Comparison of ENCODE assay signal across 9 cellular contexts in the genomic region with DNA sequence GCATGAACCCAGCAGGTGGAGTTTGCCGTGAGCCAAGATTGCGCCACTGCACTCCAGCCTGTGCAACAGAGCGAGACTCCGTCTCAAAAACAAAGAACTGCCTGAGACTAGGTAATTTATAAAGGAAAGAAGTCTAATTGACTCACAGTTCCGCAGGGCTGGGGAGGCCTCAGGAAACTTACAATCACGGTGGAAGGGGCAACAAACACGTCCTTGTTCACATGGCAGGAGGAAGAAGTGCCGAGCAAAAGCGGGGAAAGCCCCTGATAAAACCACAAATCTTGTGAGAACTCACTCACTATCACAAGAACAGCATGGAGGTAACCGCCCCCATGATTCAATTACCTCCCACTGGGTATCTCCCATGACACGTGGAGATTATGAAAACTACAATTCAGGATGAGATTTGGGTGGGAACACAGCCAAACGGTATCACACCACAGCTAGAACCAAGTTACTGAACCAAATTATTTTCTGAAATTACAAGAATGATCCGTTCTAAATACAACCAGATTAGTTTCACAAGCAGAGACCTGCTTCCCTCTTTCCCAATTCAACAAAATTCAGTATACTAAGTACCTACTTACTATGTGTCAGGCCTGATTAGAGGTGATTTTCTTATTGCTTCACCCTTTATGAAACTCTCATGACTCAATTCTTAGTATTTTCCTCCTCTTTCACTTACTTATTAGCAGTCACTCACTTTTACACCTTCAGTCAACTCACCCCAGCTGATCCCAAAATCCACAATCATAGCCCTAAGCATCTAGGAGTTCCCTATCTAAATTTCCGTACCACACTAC. TPM values are rescaled to one million over a fixed set of nuclear protein-coding genes. Genes with fewer than 3 reads are reported as not detected.
A peak's percentile ranks its signal among the peaks of the same experiment; 100 is the strongest.
DNase-seq lines count a peak whose midpoint lies in the region; ATAC-seq and TF ChIP-seq lines count a peak whose summit lies in the region.
"Had no signal": no experiment of that assay in that cellular context is flagged by ENCODE, and none has a peak within 500 bp of the region (broad histone marks: within the 10 kb centered on the region; RNA-seq: fewer than 3 reads in every experiment).

No MANE protein-coding gene starts in this region.

- no peak for TF ChIP-seq CTCF in epithelial cell of esophagus (IDR thresholded peaks at IDR 0.05; ENCODE audit: insufficient read depth, low read depth, low read length, missing control alignments)

- H3K27me3 Mint-ChIP-seq in activated CD4-positive, alpha-beta T cell treated with anti-CD3 and anti-CD28 coated beads, Interleukin-2, amount 10 ng/mL, durations not matched to agents 24 days and 14 days = no peaks in the 10 kb centered on the region

- H3K4me3 Mint-ChIP-seq in activated CD4-positive, alpha-beta T cell treated with anti-CD3 and anti-CD28 coated beads, Interleukin-2, amount 10 ng/mL, durations not matched to agents 24 days and 14 days = peak overlapping the region; percentile 4

- H3K9me3 Mint-ChIP-seq in activated CD4-positive, alpha-beta T cell treated with anti-CD3 and anti-CD28 coated beads, Interleukin-2, amount 10 ng/mL, durations not matched to agents 24 days and 14 days = peaks cover 4% of the 10 kb centered on the region

- DNase-seq in activated CD4-positive, alpha-beta T cell treated with anti-CD3 and anti-CD28 coated beads, Interleukin-2, amount 10 ng/mL, durations not matched to agents 24 days and 14 days = peak; percentile 72
- DNase-seq in epithelial cell of esophagus (ENCODE audit: low read depth) (peak; percentile 93), Kasumi-1 (lab: John Stamatoyannopoulos, UW) (no peak), NCI-H1092 (lab: John Stamatoyannopoulos, UW) (no peak), NCI-H510A (lab: John Stamatoyannopoulos, UW) (no peak), retina (no peak)
- peak; percentile 38 to 62 for DNase-seq in stimulated activated CD8-positive, alpha-beta memory T cell treated with anti-CD3 and anti-CD28 coated beads, Interleukin-15, amount 100 ng/mL, for 48 hours (ENCODE audit: low read depth in 2 of 2)

- H3K4me1 Mint-ChIP-seq in activated CD4-positive, alpha-beta T cell treated with anti-CD3 and anti-CD28 coated beads, Interleukin-2, amount 10 ng/mL, durations not matched to agents 24 days and 14 days = peaks cover 20% of the 10 kb centered on the region

- peak overlapping the region; percentile 63 for H3K27ac Mint-ChIP-seq in activated CD4-positive, alpha-beta T cell treated with anti-CD3 and anti-CD28 coated beads, Interleukin-2, amount 10 ng/mL, durations not matched to agents 24 days and 14 days

- ATAC-seq in HG02885 (IDR thresholded peaks at IDR 0.05; ENCODE audit: poor library complexity, unreplicated experiment) = peak; percentile 37
- ATAC-seq: HCT116 had no signal

- peaks cover 22% of the 10 kb centered on the region for H3K36me3 Mint-ChIP-seq in activated CD4-positive, alpha-beta T cell treated with anti-CD3 and anti-CD28 coated beads, Interleukin-2, amount 10 ng/mL, durations not matched to agents 24 days and 14 days (ENCODE audit: low read depth)

- intact Hi-C loops in activated CD4-positive, alpha-beta T cell treated with anti-CD3 and anti-CD28 coated beads, Interleukin-2, amount 10 ng/mL, durations not matched to agents 24 days and 14 days (cut with micrococcal nuclease) = loop anchor here (1.0 to 5.0 kb wide), 7 partner anchors 8 to 318 kb away; a partner anchor contains a TSS

- no peak overlapping the region for H3K4me3 ChIP-seq in epithelial cell of esophagus (ENCODE audit: low read length)

RNA-seq across cellular contexts. Expression of a gene that starts 8.4 kb away (rescaled TPM):
- 5.5 and 6.3 TPM in 2 replicates for total RNA-seq in activated CD4-positive, alpha-beta T cell treated with anti-CD3 and anti-CD28 coated beads, Interleukin-2, amount 10 ng/mL, durations not matched to agents 24 days and 14 days

Comparison
In these comparisons a context has a peak if more than half of its experiments do, and no peak if none do; other contexts are left out.
1. DNase-seq: peak in activated CD4-positive, alpha-beta T cell treated with anti-CD3 and anti-CD28 coated beads, Interleukin-2, amount 10 ng/mL, durations not matched to agents 24 days and 14 days (single experiment), epithelial cell of esophagus (single experiment) and stimulated activated CD8-positive, alpha-beta memory T cell treated with anti-CD3 and anti-CD28 coated beads, Interleukin-15, amount 100 ng/mL, for 48 hours (2 of 2); none in Kasumi-1 (0 of 2), NCI-H1092 (single experiment), NCI-H510A (single experiment) and retina (single experiment).